ENCODE assay signal across 2 cellular contexts in genomic region chr4:947491-947971, GRCh38.
TF ChIP-seq lines count a peak whose summit lies in the region.

No MANE protein-coding gene starts in this region.

TF ChIP-seq in SK-N-SH, 30 proteins besides CTCF, POLR2A, EP300 and RAD21 (continued from another document):
- no peak for TF ChIP-seq USF1 (IDR thresholded peaks at IDR 0.05; ENCODE audit: borderline replicate concordance, low read depth)
- TF ChIP-seq FOXM1 (IDR thresholded peaks at IDR 0.05; ENCODE audit: low read depth) = no peak
- TF ChIP-seq CHD2 (IDR thresholded peaks at IDR 0.05; ENCODE audit: low read length, partially characterized antibody) = no peak
- TF ChIP-seq IRF3 (IDR thresholded peaks at IDR 0.05; ENCODE audit: low read depth, low read length) = no peak
- no peak for TF ChIP-seq USF2 (IDR thresholded peaks at IDR 0.05; ENCODE audit: borderline replicate concordance, low read depth, low read length)
- no peak for TF ChIP-seq TEAD4 (IDR thresholded peaks at IDR 0.05; ENCODE audit: borderline replicate concordance, insufficient read depth)
- no peak for TF ChIP-seq REST (IDR thresholded peaks at IDR 0.05; ENCODE audit: low read depth, low read length)
- TF ChIP-seq NFIC (IDR thresholded peaks at IDR 0.05; ENCODE audit: borderline replicate concordance) = no peak
- no peak for TF ChIP-seq TAF1 (IDR thresholded peaks at IDR 0.05; ENCODE audit: borderline replicate concordance, low read depth, low read length)
- TF ChIP-seq TCF12 (IDR thresholded peaks at IDR 0.05) = no peak
- no peak for TF ChIP-seq EZH2phosphoT487 (IDR thresholded peaks at IDR 0.05; ENCODE audit: borderline replicate concordance, low read depth)
- no peak for TF ChIP-seq JUND (IDR thresholded peaks at IDR 0.05)
- TF ChIP-seq GABPA (IDR thresholded peaks at IDR 0.05; ENCODE audit: low read depth) = no peak
- TF ChIP-seq RFX5 (IDR thresholded peaks at IDR 0.05; ENCODE audit: low read length) = no peak

TF ChIP-seq in SK-N-SH treated with all-trans-retinoic acid at 6 μM for 48 hours, 23 proteins besides CTCF, POLR2A, EP300 and RAD21 (continued from another document):
- TF ChIP-seq CSRNP3 (CRISPR knock-in tag; IDR thresholded peaks at IDR 0.05) (no peak), ZNF8 (CRISPR knock-in tag; IDR thresholded peaks at IDR 0.05) (no peak), PPARA (CRISPR knock-in tag; IDR thresholded peaks at IDR 0.05; ENCODE audit: borderline replicate concordance) (no peak)
